ENCODE assay signal across 11 cellular contexts in the genomic region with DNA sequence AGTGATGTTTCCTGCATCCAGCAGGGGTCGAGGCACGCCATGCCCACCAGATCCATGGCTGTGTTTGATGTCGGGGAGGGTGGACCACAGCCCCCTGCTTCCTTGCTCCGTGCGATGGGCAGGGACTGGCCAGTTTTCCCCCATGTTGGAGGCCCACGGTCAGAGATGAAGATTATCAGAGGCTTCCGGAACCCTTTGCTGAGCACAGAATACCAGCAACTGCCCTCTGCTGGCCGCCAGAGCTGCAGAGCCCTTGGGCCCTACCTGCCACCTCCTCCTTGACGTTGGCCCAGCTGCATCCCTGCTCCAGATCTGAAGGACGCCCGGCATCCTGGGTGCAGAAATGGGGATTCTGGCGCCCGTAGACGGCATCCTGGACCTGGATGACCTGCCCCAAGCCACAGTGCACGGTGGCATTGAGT. TPM values are rescaled to one million over a fixed set of nuclear protein-coding genes. Genes with fewer than 3 reads are reported as not detected.
DNase-seq lines count a peak whose midpoint lies in the region; ATAC-seq and TF ChIP-seq lines count a peak whose summit lies in the region.
"Had no signal": no experiment of that assay in that cellular context is flagged by ENCODE, and none has a peak within 500 bp of the region (broad histone marks: within the 10 kb centered on the region; RNA-seq: fewer than 3 reads in every experiment).

No MANE protein-coding gene starts in this region.

- no peaks in the 10 kb centered on the region for H3K9me2 ChIP-seq in OCI-LY1 (ENCODE audit: low read depth, low read length)

- no peaks in the 10 kb centered on the region for H3K36me3 Mint-ChIP-seq in progenitor cell of endocrine pancreas (ENCODE audit: insufficient read depth)

- no peaks in the 10 kb centered on the region for H4K20me1 ChIP-seq in OCI-LY1 (ENCODE audit: insufficient read depth, low read length)
- H4K20me1 ChIP-seq: BLaER1 treated with 17β-estradiol and CSF1 and Interleukin-3, amounts not matched to agents 10 nM and 100 nM had no signal

- TF ChIP-seq CTCF in OCI-LY1 (IDR thresholded peaks at IDR 0.05; ENCODE audit: low read length): peak; percentile 67
- peak; percentile 58 for TF ChIP-seq CTCF in epithelial cell of proximal tubule (conservative IDR thresholded peaks at IDR 0.05; ENCODE audit: low read depth, low read length)
- peak; percentile 52 for TF ChIP-seq CTCF in progenitor cell of endocrine pancreas (IDR thresholded peaks at IDR 0.05; ENCODE audit: unreplicated experiment)

- no peak overlapping the region for H3K4me3 Mint-ChIP-seq in progenitor cell of endocrine pancreas (ENCODE audit: low read depth)

- H3K27ac Mint-ChIP-seq in progenitor cell of endocrine pancreas: no peak overlapping the region

- no peaks in the 10 kb centered on the region for H3K4me1 Mint-ChIP-seq in progenitor cell of endocrine pancreas (ENCODE audit: low read depth)

- H2AFZ ChIP-seq in OCI-LY1 (ENCODE audit: low read length): no peak overlapping the region

- no peaks in the 10 kb centered on the region for H3K4me1 ChIP-seq in OCI-LY1 (ENCODE audit: insufficient read depth, low read length, severe bottlenecking)

- no peak overlapping the region for H3K4me2 ChIP-seq in OCI-LY1 (ENCODE audit: low read length)
- H3K4me2 ChIP-seq: BLaER1 treated with 17β-estradiol and CSF1 and Interleukin-3, amounts not matched to agents 10 nM and 100 nM had no signal

- no peak overlapping the region for H3K9ac ChIP-seq in OCI-LY1 (ENCODE audit: low read length)
- H3K9ac ChIP-seq: BLaER1 treated with 17β-estradiol and CSF1 and Interleukin-3, amounts not matched to agents 10 nM and 100 nM had no signal

- no peaks in the 10 kb centered on the region for H3K79me2 ChIP-seq in OCI-LY1 (ENCODE audit: insufficient read depth, low read length)

- no peak overlapping the region for H3K27ac ChIP-seq in OCI-LY1 (ENCODE audit: low read depth, low read length, poor library complexity, severe bottlenecking)
- H3K27ac ChIP-seq: BLaER1 treated with 17β-estradiol and CSF1 and Interleukin-3, amounts not matched to agents 10 nM and 100 nM had no signal

- ATAC-seq in HG02970 (IDR thresholded peaks at IDR 0.05; ENCODE audit: low FRiP score, unreplicated experiment) (no peak), HG03378 (IDR thresholded peaks at IDR 0.05; ENCODE audit: unreplicated experiment) (no peak)

- H3F3A ChIP-seq in OCI-LY1 (ENCODE audit: insufficient read depth, low read length): no peaks in the 10 kb centered on the region

- no peak overlapping the region for H3K4me3 ChIP-seq in OCI-LY1 (ENCODE audit: low read depth, low read length, poor library complexity, severe bottlenecking)
- no peak overlapping the region for H3K4me3 ChIP-seq in epithelial cell of proximal tubule (ENCODE audit: low read depth, low read length)
- H3K4me3 ChIP-seq: BLaER1 treated with 17β-estradiol and CSF1 and Interleukin-3, amounts not matched to agents 10 nM and 100 nM had no signal

- no peaks in the 10 kb centered on the region for H3K9me3 ChIP-seq in OCI-LY1 (ENCODE audit: low read length)
- H3K9me3 ChIP-seq: BLaER1 treated with 17β-estradiol and CSF1 and Interleukin-3, amounts not matched to agents 10 nM and 100 nM had no signal

- no peaks in the 10 kb centered on the region for H3K36me3 ChIP-seq in OCI-LY1 (ENCODE audit: insufficient read depth, low read length)
- H3K36me3 ChIP-seq: BLaER1 treated with 17β-estradiol and CSF1 and Interleukin-3, amounts not matched to agents 10 nM and 100 nM had no signal

- H3K27me3 ChIP-seq in OCI-LY1 (ENCODE audit: insufficient read depth, low read length): peaks cover 4% of the 10 kb centered on the region; the same call in 1 of the 2 replicates
- H3K27me3 ChIP-seq: BLaER1 treated with 17β-estradiol and CSF1 and Interleukin-3, amounts not matched to agents 10 nM and 100 nM had no signal

- no peaks in the 10 kb centered on the region for H3K9me3 Mint-ChIP-seq in progenitor cell of endocrine pancreas (ENCODE audit: low read depth)

- peaks cover 46% of the 10 kb centered on the region for H3K27me3 Mint-ChIP-seq in progenitor cell of endocrine pancreas

- DNase-seq in SIG-M5 treated with dmso at 0.1 percent for 504 hours (lab: John Stamatoyannopoulos, UW; ENCODE audit: unreplicated experiment) (peak; percentile 22), SIG-M5 (lab: John Stamatoyannopoulos, UW) (no peak), epithelial cell of proximal tubule (ENCODE audit: low read depth) (no peak), progenitor cell of endocrine pancreas (ENCODE audit: low spot score, unreplicated experiment) (no peak), DMS79 (lab: John Stamatoyannopoulos, UW) (no peak)
- DNase-seq: midbrain; stimulated activated CD4-positive, alpha-beta T cell treated with anti-CD3 and anti-CD28 coated beads, Interleukin-2, amount 100 ng/mL, for 24 hours had no signal

RNA-seq across cellular contexts. Expression of gene BCO1, which starts 23.7 kb away (rescaled TPM):
- total RNA-seq in epithelial cell of proximal tubule (0.58 and 2.7 TPM in 2 replicates), progenitor cell of endocrine pancreas (2.2 and 3.3 TPM in 2 replicates)
